ENCODE assay signal across 11 cellular contexts in genomic region chr2:46549159-46549902, GRCh38. TPM values are rescaled to one million over a fixed set of nuclear protein-coding genes. Genes with fewer than 3 reads are reported as not detected.
A peak's percentile ranks its signal among the peaks of the same experiment; 100 is the strongest.
DNase-seq lines count a peak whose midpoint lies in the region; ATAC-seq, FAIRE-seq and TF ChIP-seq lines count a peak whose summit lies in the region.
"Had no signal": no experiment of that assay in that cellular context is flagged by ENCODE, and none has a peak within 500 bp of the region (broad histone marks: within the 10 kb centered on the region; RNA-seq: fewer than 3 reads in every experiment).

No MANE protein-coding gene starts in this region.

- intact Hi-C loops in adrenal gland (cut with DNase I), result no loop called here

- H4K8ac ChIP-seq in mesenchymal stem cell (ENCODE audit: low read length), result no peak overlapping the region

- H3K27ac Mint-ChIP-seq in effector memory CD8-positive, alpha-beta T cell, result peak overlapping the region; percentile 68 to 74
- H3K27ac Mint-ChIP-seq in stimulated activated effector memory CD8-positive, alpha-beta T cell treated with anti-CD3 and anti-CD28 coated beads, Interleukin-12 subunit alpha, Interleukin-12 subunit beta, amount 100 ng/mL, for 72 hours, result peak overlapping the region; percentile 56

- no peak overlapping the region for H3K23ac ChIP-seq in mesenchymal stem cell (ENCODE audit: low read length in 2 of 2)

- H3K4me2 ChIP-seq in mesenchymal stem cell (ENCODE audit: low read length, poor library complexity, severe bottlenecking), result no peak overlapping the region

- H3K79me1 ChIP-seq in mesenchymal stem cell (replicated peaks; ENCODE audit: low read length, poor library complexity, severe bottlenecking), result peaks cover 52% of the 10 kb centered on the region

- H2BK120ac ChIP-seq in mesenchymal stem cell (ENCODE audit: low read depth, low read length), result no peak overlapping the region

- no peak overlapping the region for H2AK5ac ChIP-seq in mesenchymal stem cell (ENCODE audit: low read length, severe bottlenecking)

- TF ChIP-seq POLR2A in GM12891 (IDR thresholded peaks at IDR 0.05; ENCODE audit: low read depth, low read length), result no peak
- TF ChIP-seq POLR2A in adrenal gland (IDR thresholded peaks at IDR 0.05), result no peak

- peaks cover 61 to 87% of the 10 kb centered on the region in 2 donors for H3K4me1 Mint-ChIP-seq in effector memory CD8-positive, alpha-beta T cell (ENCODE audit: low read depth in 2 of 2)
- peaks cover 74% of the 10 kb centered on the region for H3K4me1 Mint-ChIP-seq in stimulated activated effector memory CD8-positive, alpha-beta T cell treated with anti-CD3 and anti-CD28 coated beads, Interleukin-12 subunit alpha, Interleukin-12 subunit beta, amount 100 ng/mL, for 72 hours

- ATAC-seq in HG03432 (IDR thresholded peaks at IDR 0.05; ENCODE audit: unreplicated experiment) (peak; percentile 24), HG03196 (IDR thresholded peaks at IDR 0.05; ENCODE audit: unreplicated experiment) (no peak)
- ATAC-seq in effector memory CD8-positive, alpha-beta T cell (replicated peaks), result peak; percentile 13
- no peak for ATAC-seq in stimulated activated effector memory CD8-positive, alpha-beta T cell treated with anti-CD3 and anti-CD28 coated beads, Interleukin-12 subunit alpha, Interleukin-12 subunit beta, amount 100 ng/mL, for 72 hours

- H3K36me3 Mint-ChIP-seq in effector memory CD8-positive, alpha-beta T cell (ENCODE audit: insufficient read depth), result peaks cover 24% of the 10 kb centered on the region
- peaks cover 6% of the 10 kb centered on the region for H3K36me3 Mint-ChIP-seq in stimulated activated effector memory CD8-positive, alpha-beta T cell treated with anti-CD3 and anti-CD28 coated beads, Interleukin-12 subunit alpha, Interleukin-12 subunit beta, amount 100 ng/mL, for 72 hours

- peak; percentile 80 for FAIRE-seq in GM12891 (lab: Jason Lieb, UNC)

- no peak overlapping the region for H2BK15ac ChIP-seq in mesenchymal stem cell (ENCODE audit: low read depth, poor library complexity, severe bottlenecking)

- no peak overlapping the region for H3K9ac ChIP-seq in mesenchymal stem cell (ENCODE audit: low read length)

- H3K4me1 ChIP-seq in mesenchymal stem cell (ENCODE audit: control insufficient read depth, insufficient read depth, low read depth, low read length), result peaks cover 1% of the 10 kb centered on the region
- peaks cover 3 to 46% of the 10 kb centered on the region in 2 donors for H3K4me1 ChIP-seq in adrenal gland (replicated peaks in 1 of 2)

- no peak overlapping the region for H3K14ac ChIP-seq in mesenchymal stem cell (ENCODE audit: low read length in 2 of 2)

- no peak overlapping the region for H3K27ac ChIP-seq in mesenchymal stem cell (ENCODE audit: low read length, poor library complexity, severe bottlenecking)
- H3K27ac ChIP-seq in adrenal gland, result peak overlapping the region in 1 of 5 donors; percentile 39
- H3K27ac ChIP-seq: brain microvascular endothelial cell had no signal

- H3K18ac ChIP-seq in mesenchymal stem cell (ENCODE audit: low read depth in 1 of 2, low read length in 2 of 2), result no peak overlapping the region

- no peak for TF ChIP-seq CTCF in adrenal gland (IDR thresholded peaks at IDR 0.05)

- no peak overlapping the region for H2AFZ ChIP-seq in mesenchymal stem cell (ENCODE audit: low read depth, low read length)

- H3K27me3 Mint-ChIP-seq in effector memory CD8-positive, alpha-beta T cell, result no peaks in the 10 kb centered on the region

- peak overlapping the region; percentile 27 to 48 for H3K4me3 Mint-ChIP-seq in effector memory CD8-positive, alpha-beta T cell
- H3K4me3 Mint-ChIP-seq in stimulated activated effector memory CD8-positive, alpha-beta T cell treated with anti-CD3 and anti-CD28 coated beads, Interleukin-12 subunit alpha, Interleukin-12 subunit beta, amount 100 ng/mL, for 72 hours, result peak overlapping the region; percentile 11

- DNase-seq in GM12891 (ENCODE audit: insufficient read length, low spot score), result no peak
- DNase-seq in effector memory CD8-positive, alpha-beta T cell, result no peak
- no peak for DNase-seq in stimulated activated effector memory CD8-positive, alpha-beta T cell treated with anti-CD3 and anti-CD28 coated beads, Interleukin-12 subunit alpha, Interleukin-12 subunit beta, amount 100 ng/mL, for 72 hours (ENCODE audit: low spot score in 2 of 2)
- DNase-seq in mesenchymal stem cell, result no peak
- DNase-seq in adrenal gland, result no peak
- DNase-seq: activated T-cell treated with anti-CD3 and anti-CD28 coated beads, Interleukin-2, amount 50 U/mL, for 1 hour; brain microvascular endothelial cell; erythroblast; stimulated activated CD4-positive, alpha-beta T cell treated with anti-CD3 and anti-CD28 coated beads, Interleukin-15, amount 100 ng/mL, for 24 hours had no signal

- 95% methylated on average over 13 of the region's 13 CpGs for WGBS in mesenchymal stem cell
- WGBS in adrenal gland, 4 donors, result 70 to 91% (median 81%) methylated on average over 10 to 13 of the region's 13 CpGs

- no peak overlapping the region for H2BK12ac ChIP-seq in mesenchymal stem cell (ENCODE audit: low read length in 2 of 2)

- H3K4ac ChIP-seq in mesenchymal stem cell (ENCODE audit: low read depth in 1 of 2, low read length in 2 of 2), result no peak overlapping the region

- H2BK5ac ChIP-seq in mesenchymal stem cell (ENCODE audit: low read depth, low read length, poor library complexity, severe bottlenecking), result no peak overlapping the region

- H3K36me3 ChIP-seq in mesenchymal stem cell (ENCODE audit: control insufficient read depth in 1 of 2, insufficient read depth in 2 of 2, low read depth in 1 of 2, low read length in 2 of 2) (peaks cover 38 to 79% of the 10 kb centered on the region in 2 experiments), adrenal gland (replicated peaks in 1 of 2) (no peaks in the 10 kb centered on the region)

- no peaks in the 10 kb centered on the region for H3K9me3 Mint-ChIP-seq in effector memory CD8-positive, alpha-beta T cell
- no peaks in the 10 kb centered on the region for H3K9me3 Mint-ChIP-seq in stimulated activated effector memory CD8-positive, alpha-beta T cell treated with anti-CD3 and anti-CD28 coated beads, Interleukin-12 subunit alpha, Interleukin-12 subunit beta, amount 100 ng/mL, for 72 hours

- H3K27me3 ChIP-seq in mesenchymal stem cell (ENCODE audit: control insufficient read depth in 1 of 2, insufficient read depth in 1 of 2, low read length in 2 of 2) (no peaks in the 10 kb centered on the region), adrenal gland (no peaks in the 10 kb centered on the region)
- H3K27me3 ChIP-seq: brain microvascular endothelial cell had no signal

- no peaks in the 10 kb centered on the region for H3K9me3 ChIP-seq in mesenchymal stem cell (ENCODE audit: control insufficient read depth, low read length)
- H3K9me3 ChIP-seq in adrenal gland (replicated peaks in 1 of 3), result no peaks in the 10 kb centered on the region

- no peak overlapping the region for H3K4me3 ChIP-seq in mesenchymal stem cell (ENCODE audit: insufficient read depth in 1 of 2, low read depth in 1 of 2, low read length in 2 of 2)
- no peak overlapping the region for H3K4me3 ChIP-seq in adrenal gland

- no peak overlapping the region for H4K91ac ChIP-seq in mesenchymal stem cell (ENCODE audit: low read length)

TF ChIP-seq in GM12891, 5 proteins besides CTCF, POLR2A, EP300 and RAD21:
- TF ChIP-seq TAF1 (IDR thresholded peaks at IDR 0.05; ENCODE audit: low read depth, low read length) (no peak), POU2F2 (IDR thresholded peaks at IDR 0.05; ENCODE audit: low read depth, low read length) (0 out of 2 replicates have a peak, but pooled peaks have one; percentile 44)

RNA-seq across cellular contexts. Expression of gene ATP6V1E2, which starts 7.0 kb away (rescaled TPM):
- 4.9 TPM for polyA plus RNA-seq in GM12891 (2012; ENCODE audit: low read depth, missing spikeins)
- polyA plus RNA-seq in mesenchymal stem cell (2013, experiment 1 of 2), result 2.4 TPM
- polyA plus RNA-seq in mesenchymal stem cell (2013, experiment 2 of 2), result 2.2 TPM
- total RNA-seq in adrenal gland, result 1 to 10 TPM; 1.4 to 9.8 (median 6.7) TPM
- 10 to 100 TPM in 1 of 3 donors, 1 to 10 TPM in 2; 3.2 to 10.1 (median 5.3) TPM for polyA plus RNA-seq in adrenal gland

RNA-seq across cellular contexts. Expression of gene RHOQ, which starts 7.0 kb away (rescaled TPM):
- polyA plus RNA-seq in GM12891 (2012; ENCODE audit: low read depth, missing spikeins), result 12.6 TPM
- 174 TPM for polyA plus RNA-seq in mesenchymal stem cell (2013, experiment 1 of 2)
- polyA plus RNA-seq in mesenchymal stem cell (2013, experiment 2 of 2), result 178 TPM
- 10 to 100 TPM; 46.0 to 86.4 (median 64.6) TPM for total RNA-seq in adrenal gland
- 10 to 100 TPM; 30.1 to 62.3 (median 40.9) TPM for polyA plus RNA-seq in adrenal gland

Comparison
In these comparisons a context has a peak if more than half of its experiments do, and no peak if none do; other contexts are left out.
1. ATAC-seq: peak in HG03432 (single experiment) and effector memory CD8-positive, alpha-beta T cell (single experiment); none in stimulated activated effector memory CD8-positive, alpha-beta T cell treated with anti-CD3 and anti-CD28 coated beads, Interleukin-12 subunit alpha, Interleukin-12 subunit beta, amount 100 ng/mL, for 72 hours (single experiment) and HG03196 (single experiment).